8 cellular contexts compared by ENCODE assay signal in the genomic region with DNA sequence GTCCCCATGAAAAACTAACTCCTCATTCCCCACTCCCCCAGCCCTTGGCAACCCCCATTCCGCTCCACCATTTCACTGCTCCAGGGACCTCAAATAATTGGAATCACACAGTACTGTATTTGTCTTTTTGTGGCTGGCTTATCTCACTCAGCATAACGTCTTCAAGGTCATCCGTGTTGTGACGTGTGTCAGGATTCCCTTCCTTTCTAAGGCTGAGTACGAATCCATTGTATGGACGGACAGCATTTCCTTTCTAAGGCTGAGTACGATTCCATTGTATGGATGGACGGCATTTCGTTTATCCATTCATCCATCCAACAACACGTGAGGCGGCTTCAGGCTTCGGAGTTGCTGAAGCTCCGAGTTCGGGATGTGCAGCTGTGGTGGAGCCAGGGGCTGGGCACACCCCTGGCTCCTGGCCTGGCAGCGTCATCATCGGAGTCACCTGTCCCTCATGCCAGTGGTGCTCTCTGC. TPM values are rescaled to one million over a fixed set of nuclear protein-coding genes. Genes with fewer than 3 reads are reported as not detected.
A peak's percentile ranks its signal among the peaks of the same experiment; 100 is the strongest.
DNase-seq lines count a peak whose midpoint lies in the region; ATAC-seq and TF ChIP-seq lines count a peak whose summit lies in the region.

No MANE protein-coding gene starts in this region.

- H3K4me3 Mint-ChIP-seq in osteocyte (ENCODE audit: unreplicated experiment), result peak overlapping the region; percentile 78

- no peak overlapping the region for H3K27ac Mint-ChIP-seq in osteocyte (ENCODE audit: unreplicated experiment)

- H3K27me3 ChIP-seq in DOHH2 (ENCODE audit: control insufficient read depth, low read length) (no peaks in the 10 kb centered on the region), Loucy (ENCODE audit: insufficient read depth, low read length, poor library complexity, severe bottlenecking) (peaks cover 4% of the 10 kb centered on the region), uterus (no peaks in the 10 kb centered on the region)

- H2AFZ ChIP-seq in Loucy (ENCODE audit: low read length), result no peak overlapping the region

- H3K9me3 Mint-ChIP-seq in osteocyte (ENCODE audit: unreplicated experiment), result no peaks in the 10 kb centered on the region

- no peaks in the 10 kb centered on the region for H3F3A ChIP-seq in DOHH2 (ENCODE audit: control insufficient read depth, insufficient read depth)
- no peaks in the 10 kb centered on the region for H3F3A ChIP-seq in Loucy (ENCODE audit: low read depth)

- H3K4me1 Mint-ChIP-seq in osteocyte (ENCODE audit: unreplicated experiment), result peaks cover 50% of the 10 kb centered on the region

- peaks cover 49% of the 10 kb centered on the region for H3K79me2 ChIP-seq in DOHH2 (ENCODE audit: control insufficient read depth, low read length)
- H3K79me2 ChIP-seq in Loucy (ENCODE audit: insufficient read depth, low read length), result peaks cover 35% of the 10 kb centered on the region

- TF ChIP-seq POLR2A in uterus (IDR thresholded peaks at IDR 0.05), result no peak

- H4K20me1 ChIP-seq in DOHH2 (ENCODE audit: control insufficient read depth, insufficient read depth, low read depth, low read length) (peaks cover 3% of the 10 kb centered on the region; the same call in 1 of the 2 replicates), Loucy (ENCODE audit: insufficient read depth, low read length, poor library complexity, severe bottlenecking) (peaks cover 5% of the 10 kb centered on the region)

- H3K9ac ChIP-seq in Loucy (ENCODE audit: low read depth, low read length, poor library complexity, severe bottlenecking), result peak overlapping the region; percentile 93

- H3K9me3 ChIP-seq in DOHH2 (ENCODE audit: control insufficient read depth, insufficient read depth, low read length) (no peaks in the 10 kb centered on the region), Loucy (ENCODE audit: insufficient read depth, low read depth, low read length) (0 out of 2 replicates have a peak, but pooled peaks cover 5% of the 10 kb centered on the region), uterus (peaks cover 0 to under 1% of the 10 kb centered on the region in 2 donors)

- H3K4me2 ChIP-seq in DOHH2 (ENCODE audit: low read length) (peak overlapping the region; percentile 72), Loucy (ENCODE audit: low read depth, low read length, poor library complexity, severe bottlenecking) (peak overlapping the region; percentile 94)

- H3K4me3 ChIP-seq in DOHH2 (ENCODE audit: low read length) (peak overlapping the region; percentile 87), Loucy (ENCODE audit: low read length, poor library complexity, severe bottlenecking) (peak overlapping the region; percentile 92), coronary artery (peak overlapping the region; percentile 87), uterus (peak overlapping the region in 1 of 2 donors; percentile 61)

- H3K36me3 ChIP-seq in DOHH2 (ENCODE audit: control insufficient read depth, low read length), result peaks cover 24% of the 10 kb centered on the region
- no peaks in the 10 kb centered on the region for H3K36me3 ChIP-seq in Loucy (ENCODE audit: insufficient read depth, low read length)
- H3K36me3 ChIP-seq in uterus, result no peaks in the 10 kb centered on the region

- no peak for ATAC-seq in GM21447 (IDR thresholded peaks at IDR 0.05; ENCODE audit: unreplicated experiment)

- no peak for DNase-seq in coronary artery (ENCODE audit: low spot score)
- peak; percentile 42 for DNase-seq in osteocyte (ENCODE audit: extremely low spot score, unreplicated experiment)
- DNase-seq in NAMALWA (ENCODE audit: low spot score), result no peak
- no peak for DNase-seq in GM10266 (ENCODE audit: extremely low spot score)
- no peak for DNase-seq in uterus

- H3K27ac ChIP-seq in DOHH2 (ENCODE audit: low read depth, low read length), result no peak overlapping the region
- peak overlapping the region in 1 of 2 donors; percentile 93 for H3K27ac ChIP-seq in coronary artery
- H3K27ac ChIP-seq in uterus, result peak overlapping the region in 1 of 2 donors; percentile 92

- intact Hi-C loops in uterus (cut with DNase I; ENCODE audit: low total_unique reads), result no loop called here

- TF ChIP-seq CTCF in DOHH2 (IDR thresholded peaks at IDR 0.05; ENCODE audit: low read depth, low read length, poor library complexity, severe bottlenecking), result no peak
- no peak; the same call in 1 of the 2 replicates for TF ChIP-seq CTCF in Loucy (conservative IDR thresholded peaks at IDR 0.05; ENCODE audit: low read length)
- TF ChIP-seq CTCF in coronary artery (IDR thresholded peaks at IDR 0.05), result no peak
- TF ChIP-seq CTCF in osteocyte (IDR thresholded peaks at IDR 0.05), result no peak
- no peak for TF ChIP-seq CTCF in GM10266 (IDR thresholded peaks at IDR 0.05; ENCODE audit: control insufficient read depth, insufficient read depth, low read depth, missing control alignments)
- TF ChIP-seq CTCF in uterus (IDR thresholded peaks at IDR 0.05), result no peak

- H3K9me2 ChIP-seq in DOHH2 (replicated peaks; ENCODE audit: control insufficient read depth, low read length) (no peaks in the 10 kb centered on the region), Loucy (replicated peaks; ENCODE audit: low read depth, low read length) (no peaks in the 10 kb centered on the region)

- H3K27me3 Mint-ChIP-seq in osteocyte (ENCODE audit: unreplicated experiment), result no peaks in the 10 kb centered on the region

- H3K36me3 Mint-ChIP-seq in osteocyte (ENCODE audit: unreplicated experiment), result peaks cover 3% of the 10 kb centered on the region

- peaks cover 24% of the 10 kb centered on the region for H3K4me1 ChIP-seq in DOHH2 (ENCODE audit: control insufficient read depth, low read length)
- H3K4me1 ChIP-seq in Loucy (ENCODE audit: insufficient read depth, low read length, poor library complexity, severe bottlenecking), result peaks cover 30% of the 10 kb centered on the region
- peaks cover 0 to 4% of the 10 kb centered on the region in 2 donors for H3K4me1 ChIP-seq in uterus

RNA-seq across cellular contexts. Expression of a gene that starts 1.2 kb away (rescaled TPM):
- total RNA-seq in osteocyte (26.0 and 33.9 TPM in 2 replicates), uterus (10 to 100 TPM in 2 of 4 donors, 1 to 10 TPM in 2; 4.9 to 40.5 (median 18.6) TPM)
